In the genomic region with DNA sequence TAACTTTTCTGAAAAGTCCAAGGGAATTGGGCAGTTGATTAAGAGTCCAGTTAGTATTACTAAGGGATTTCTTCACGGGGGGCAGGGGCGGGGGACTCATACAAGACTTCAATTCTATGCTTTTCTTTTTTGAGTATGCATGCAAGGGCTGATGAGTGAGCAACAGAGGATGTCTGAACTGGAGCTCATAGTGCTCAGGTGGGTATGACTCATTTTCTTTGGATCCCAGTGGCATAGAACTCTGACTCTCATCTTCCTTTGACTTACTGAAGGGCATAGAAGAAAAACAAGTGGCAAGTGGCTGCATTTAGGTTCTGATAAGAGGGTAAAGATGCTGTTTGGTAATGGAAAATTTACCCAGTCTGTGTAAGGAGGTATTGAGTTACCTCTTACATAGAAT, we compare ENCODE assay signal across 27 cellular contexts.
"Had no signal": no experiment of that assay in that cellular context is flagged by ENCODE, and none has a peak within 500 bp of the region (broad histone marks: within the 10 kb centered on the region; RNA-seq: fewer than 3 reads in every experiment).

No MANE protein-coding gene starts in this region.

- H3K4me1 Mint-ChIP-seq: activated CD4-positive, alpha-beta T cell treated with anti-CD3 and anti-CD28 coated beads, Interleukin-2, amount 10 ng/mL, durations not matched to agents 24 days and 14 days; activated naive CD8-positive, alpha-beta T cell treated with anti-CD3 and anti-CD28 coated beads, Interleukin-2, amount 50 U/mL, for 24 hours; central memory CD8-positive, alpha-beta T cell; T-helper 17 cell; WTC11 had no signal

- DNase-seq: activated CD4-positive, alpha-beta memory T cell treated with anti-CD3 and anti-CD28 coated beads for 36 hours; activated CD4-positive, alpha-beta T cell treated with anti-CD3 and anti-CD28 coated beads, Interleukin-2, amount 10 ng/mL, durations not matched to agents 24 days and 14 days; activated CD4-positive, CD25-positive, alpha-beta regulatory T cell treated with anti-CD3 and anti-CD28 coated beads, Interleukin-2, amount 50 U/mL, for 72 hours; activated CD8-positive, alpha-beta memory T cell treated with anti-CD3 and anti-CD28 coated beads for 24 hours; activated effector memory CD4-positive, alpha-beta T cell treated with anti-CD3 and anti-CD28 coated beads, Interleukin-2, amount 50 U/mL, for 16 hours; activated naive CD4-positive, alpha-beta T cell treated with Interleukin-2 at 50 U/mL for 16 hours; activated naive CD8-positive, alpha-beta T cell treated with anti-CD3 and anti-CD28 coated beads, Interleukin-2, amount 50 U/mL, for 24 hours; activated T-cell treated with anti-CD3 and anti-CD28 coated beads, Interleukin-2, amount 50 U/mL, for 4 hours; amniotic stem cell; body of pancreas; MG63; MV-4-11; NCI-H1092 treated with DMSO at 0.1 percent for 48 hours; NCI-H1417 treated with DMSO at 0.1 percent for 48 hours; NCI-H1694; NCI-H2029; NCI-H2171; NCI-H226; NCI-H526; NCI-H82; SIG-M5; T-helper 17 cell; T-helper 9 cell had no signal

- H3K4me3 ChIP-seq: ascending aorta, body of pancreas, MG63 had no signal

- H3K27ac Mint-ChIP-seq: activated CD4-positive, alpha-beta memory T cell treated with anti-CD3 and anti-CD28 coated beads for 36 hours; activated CD4-positive, alpha-beta T cell treated with anti-CD3 and anti-CD28 coated beads, Interleukin-2, amount 10 ng/mL, durations not matched to agents 24 days and 14 days; activated naive CD4-positive, alpha-beta T cell treated with anti-CD3 and anti-CD28 coated beads, Interleukin-2, amount 50 U/mL, for 72 hours; activated naive CD8-positive, alpha-beta T cell treated with anti-CD3 and anti-CD28 coated beads, Interleukin-2, amount 50 U/mL, for 24 hours; T-helper 17 cell; WTC11 had no signal

- H3K4me3 Mint-ChIP-seq: activated CD4-positive, alpha-beta memory T cell treated with anti-CD3 and anti-CD28 coated beads for 36 hours; activated CD4-positive, alpha-beta T cell treated with anti-CD3 and anti-CD28 coated beads, Interleukin-2, amount 10 ng/mL, durations not matched to agents 24 days and 14 days; activated naive CD8-positive, alpha-beta T cell treated with anti-CD3 and anti-CD28 coated beads, Interleukin-2, amount 50 U/mL, for 24 hours; activated T-cell treated with anti-CD3 and anti-CD28 coated beads, Interleukin-2, amount 50 U/mL, for 4 hours; central memory CD8-positive, alpha-beta T cell; T-helper 17 cell; WTC11 had no signal

- H3K9me3 ChIP-seq: ascending aorta, body of pancreas, MG63 had no signal

- H3K27ac ChIP-seq: ascending aorta, body of pancreas had no signal

- H3K36me3 Mint-ChIP-seq: activated CD4-positive, alpha-beta memory T cell treated with anti-CD3 and anti-CD28 coated beads for 36 hours; activated naive CD4-positive, alpha-beta T cell treated with anti-CD3 and anti-CD28 coated beads, Interleukin-2, amount 50 U/mL, for 72 hours; WTC11 had no signal

- H3K36me3 ChIP-seq: ascending aorta, MG63 had no signal

- H3K9me3 Mint-ChIP-seq: activated T-cell treated with anti-CD3 and anti-CD28 coated beads, Interleukin-2, amount 50 U/mL, for 4 hours had no signal

- H3K4me1 ChIP-seq: ascending aorta, body of pancreas had no signal

- H3K27me3 ChIP-seq: ascending aorta, body of pancreas, MG63 had no signal

- H3K27me3 Mint-ChIP-seq: activated CD4-positive, alpha-beta memory T cell treated with anti-CD3 and anti-CD28 coated beads for 36 hours; activated CD4-positive, alpha-beta T cell treated with anti-CD3 and anti-CD28 coated beads, Interleukin-2, amount 10 ng/mL, durations not matched to agents 24 days and 14 days; activated naive CD8-positive, alpha-beta T cell treated with anti-CD3 and anti-CD28 coated beads, Interleukin-2, amount 50 U/mL, for 24 hours; central memory CD8-positive, alpha-beta T cell; T-helper 17 cell had no signal
